In the genomic region with DNA sequence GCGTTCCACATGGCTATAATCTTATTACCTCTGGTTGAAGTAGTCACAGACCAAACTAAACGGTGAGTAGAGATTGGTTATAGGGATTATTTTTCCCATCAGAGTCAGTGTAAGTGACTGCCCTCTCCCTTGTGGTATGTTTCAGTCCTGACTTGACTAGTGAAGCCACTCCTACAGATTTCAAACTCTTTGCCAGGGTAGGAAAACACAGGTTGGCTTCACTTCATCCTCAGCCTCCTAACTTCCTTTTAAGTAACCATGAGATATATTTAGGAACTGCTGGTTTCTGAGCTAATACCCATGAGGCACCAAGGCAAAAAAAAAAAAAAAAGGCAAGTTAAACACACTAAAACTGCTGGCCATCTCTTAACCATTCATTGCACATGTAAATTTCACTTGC, we compare ENCODE assay signal across 21 cellular contexts.
"Had no signal": no experiment of that assay in that cellular context is flagged by ENCODE, and none has a peak within 500 bp of the region (broad histone marks: within the 10 kb centered on the region; RNA-seq: fewer than 3 reads in every experiment).

No MANE protein-coding gene starts in this region.

- H3K36me3 ChIP-seq: cardiac muscle cell, vagina had no signal

- H3K27ac ChIP-seq: body of pancreas, cardiac muscle cell, vagina had no signal

- FAIRE-seq: endometrium, kidney had no signal

- ATAC-seq: body of pancreas; left lobe of liver; natural killer cell; stimulated activated naive B cell treated with anti-CD40 and anti-IgM and Interleukin-4, amounts not matched to agents 10 μg/mL and 1 μg/mL and 100 μg/mL, for 72 hours had no signal

- DNase-seq: activated CD4-positive, alpha-beta memory T cell treated with anti-CD3 and anti-CD28 coated beads for 36 hours; activated CD4-positive, alpha-beta T cell treated with anti-CD3 and anti-CD28 coated beads for 4 hours; activated CD4-positive, CD25-positive, alpha-beta regulatory T cell; activated effector memory CD4-positive, alpha-beta T cell treated with Interleukin-2 at 50 U/mL for 16 hours; activated naive CD4-positive, alpha-beta T cell treated with anti-CD3 and anti-CD28 coated beads, Interleukin-2, amount 10 ng/mL, durations not matched to agents 7 days and 5 days; activated T-cell treated with anti-CD3 and anti-CD28 coated beads, Interleukin-2, amount 50 U/mL, for 48 hours; amygdala; body of pancreas; kidney; mammary epithelial cell; midbrain; natural killer cell; stimulated activated CD4-positive, alpha-beta T cell treated with anti-CD3 and anti-CD28 coated beads, Interleukin-2, amount 100 ng/mL, for 48 hours; stimulated activated CD8-positive, alpha-beta memory T cell treated with anti-CD3 and anti-CD28 coated beads, Interleukin-4, amount 100 ng/mL, for 48 hours; stimulated activated naive B cell treated with anti-CD40 and anti-IgM and Interleukin-4, amounts not matched to agents 10 μg/mL and 1 μg/mL and 100 μg/mL, for 72 hours; T1000; trophoblast cell had no signal

- H3K4me1 ChIP-seq: body of pancreas had no signal

- H3K4me3 ChIP-seq: body of pancreas, cardiac muscle cell, vagina had no signal

- H3K27me3 ChIP-seq: body of pancreas, cardiac muscle cell, vagina had no signal

- H3K9me3 ChIP-seq: body of pancreas, vagina had no signal
